1 cellular context compared by ENCODE assay signal in the genomic region with DNA sequence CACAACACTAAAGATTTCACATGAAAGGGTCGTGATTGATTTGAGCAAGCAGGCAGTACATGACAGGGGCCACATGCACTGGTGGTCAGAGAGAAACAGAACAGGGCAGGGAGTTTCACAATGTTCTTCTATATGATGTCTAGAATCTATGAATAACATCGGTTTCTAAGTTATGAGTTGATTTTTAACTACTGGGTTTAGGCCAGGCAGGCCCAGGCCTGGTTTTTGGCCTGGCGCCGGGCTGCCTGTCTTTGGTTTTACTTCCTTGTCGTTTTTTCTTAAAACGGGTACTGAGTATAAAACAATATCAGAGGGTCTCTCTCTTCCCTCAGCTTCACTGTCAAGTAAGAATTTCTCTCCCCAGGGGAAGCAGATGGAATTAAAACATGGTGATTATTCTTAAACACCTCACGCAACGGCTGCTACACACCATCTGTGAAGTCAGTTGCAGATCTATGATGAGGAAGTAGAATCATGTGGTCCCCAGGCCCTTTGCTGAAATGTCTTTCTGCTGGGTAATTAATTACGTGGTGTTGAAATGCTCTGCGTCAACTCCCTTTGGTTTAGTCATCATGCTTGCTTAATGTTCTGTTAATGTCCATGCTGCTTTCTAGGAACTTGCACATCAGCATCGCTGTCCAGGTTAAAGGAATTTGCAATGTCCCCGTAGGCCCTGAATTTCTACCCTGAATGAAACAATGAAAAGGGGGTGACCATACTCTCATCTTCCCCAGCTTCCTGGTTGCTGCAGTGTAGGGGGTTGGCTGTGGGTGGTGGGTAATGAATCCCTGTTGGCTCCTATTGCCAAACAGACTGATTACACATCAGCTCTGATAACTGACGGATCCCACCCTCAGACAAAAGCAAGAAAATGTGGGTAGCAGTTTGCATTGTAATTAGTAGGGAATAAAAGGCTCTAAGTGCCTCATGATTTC.
A peak's percentile ranks its signal among the peaks of the same experiment; 100 is the strongest.
TF ChIP-seq lines count a peak whose summit lies in the region.

No MANE protein-coding gene starts in this region.

TF ChIP-seq in K562, 482 proteins besides CTCF, POLR2A, EP300 and RAD21 (continued from another document and continues in another):
- TF ChIP-seq, protein P1, sequence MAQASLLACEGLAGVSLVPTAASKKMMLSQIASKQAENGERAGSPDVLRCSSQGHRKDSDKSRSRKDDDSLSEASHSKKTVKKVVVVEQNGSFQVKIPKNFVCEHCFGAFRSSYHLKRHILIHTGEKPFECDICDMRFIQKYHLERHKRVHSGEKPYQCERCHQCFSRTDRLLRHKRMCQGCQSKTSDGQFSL (CRISPR knock-in tag; IDR thresholded peaks at IDR 0.05): no peak
- TF ChIP-seq, protein P1 (tag; IDR thresholded peaks at IDR 0.05): 0 out of 4 replicates have a peak, but pooled peaks of 1 of the 2 experiments have one; percentile 42
- TF ChIP-seq SMARCA4 (IDR thresholded peaks at IDR 0.05) (peak; percentile 87; the same call in 1 of the 2 replicates), ZNF639 (CRISPR knock-in tag; conservative IDR thresholded peaks at IDR 0.05 in 1 of 2, IDR thresholded peaks at IDR 0.05 in 1 of 2) (peak in 1 of 2 experiments; percentile 88; a peak in 2 of 4 replicates), ZNF75A (CRISPR knock-in tag; IDR thresholded peaks at IDR 0.05) (0 out of 2 replicates have a peak, but pooled peaks have one; percentile 14), ELF2 (CRISPR knock-in tag; IDR thresholded peaks at IDR 0.05) (peak; percentile 53), C11orf30 (IDR thresholded peaks at IDR 0.05; ENCODE audit: low read depth) (peak; percentile 50; the same call in 1 of the 2 replicates), ATF4 (CRISPR knock-in tag; IDR thresholded peaks at IDR 0.05) (0 out of 2 replicates have a peak, but pooled peaks have one; percentile 48), RBM14 (IDR thresholded peaks at IDR 0.05; ENCODE audit: borderline replicate concordance, insufficient read depth, low read depth, low read length) (no peak), MTA2 (IDR thresholded peaks at IDR 0.05; ENCODE audit: low read depth) (no peak), MCM5 (IDR thresholded peaks at IDR 0.05; ENCODE audit: low read depth) (no peak), FOXK2 (conservative IDR thresholded peaks at IDR 0.05 in 1 of 2, IDR thresholded peaks at IDR 0.05 in 1 of 2; ENCODE audit: low read depth in 2 of 2) (peak in 1 of 2 experiments; percentile 82; a peak in 2 of 4 replicates), DACH1 (IDR thresholded peaks at IDR 0.05; ENCODE audit: partially characterized antibody) (no peak), SLC30A9 (CRISPR knock-in tag; IDR thresholded peaks at IDR 0.05) (no peak), SUPT5H (IDR thresholded peaks at IDR 0.05) (no peak), SOX6 (IDR thresholded peaks at IDR 0.05) (peak; percentile 72), TEAD2 (tag; IDR thresholded peaks at IDR 0.05) (peak; percentile 41; the same call in 1 of the 2 replicates), CEBPG (CRISPR knock-in tag; IDR thresholded peaks at IDR 0.05) (0 out of 2 replicates have a peak, but pooled peaks have one; percentile 47), CEBPG (tag; conservative IDR thresholded peaks at IDR 0.05 in 1 of 2, IDR thresholded peaks at IDR 0.05 in 1 of 2) (peak; percentile 98 to 99), NCOA6 (IDR thresholded peaks at IDR 0.05) (no peak), ZNF717 (CRISPR knock-in tag; IDR thresholded peaks at IDR 0.05) (no peak), CBFA2T3 (IDR thresholded peaks at IDR 0.05) (peak; percentile 41; the same call in 1 of the 2 replicates), USF2 (CRISPR knock-in tag; IDR thresholded peaks at IDR 0.05) (no peak), HES1 (IDR thresholded peaks at IDR 0.05; ENCODE audit: low read depth) (no peak), NR2C2 (CRISPR knock-in tag; IDR thresholded peaks at IDR 0.05) (no peak), NR2C2 (tag; IDR thresholded peaks at IDR 0.05) (peak; percentile 65), MEIS2 (IDR thresholded peaks at IDR 0.05; ENCODE audit: partially characterized antibody) (peak; percentile 99), NCOA4 (IDR thresholded peaks at IDR 0.05; ENCODE audit: partially characterized antibody) (no peak), FOXJ3 (CRISPR knock-in tag; IDR thresholded peaks at IDR 0.05) (no peak), ZNF766 (CRISPR knock-in tag; conservative IDR thresholded peaks at IDR 0.05) (peak; percentile 90), ZNF165 (CRISPR knock-in tag; IDR thresholded peaks at IDR 0.05; ENCODE audit: borderline replicate concordance) (no peak), POLR2H (tag; IDR thresholded peaks at IDR 0.05; ENCODE audit: low read depth) (peak; percentile 72), SMAD3 (CRISPR knock-in tag; conservative IDR thresholded peaks at IDR 0.05) (peak; percentile 36; the same call in 1 of the 2 replicates), NCOA1 (IDR thresholded peaks at IDR 0.05; ENCODE audit: low read depth) (peak; percentile 66; the same call in 1 of the 2 replicates), GABPA (tag; conservative IDR thresholded peaks at IDR 0.05; ENCODE audit: low read depth) (peak; percentile 70), U2AF2 (optimal IDR thresholded peaks at IDR 0.05; ENCODE audit: low read depth, low read length) (no peak), ZEB2 (IDR thresholded peaks at IDR 0.05) (peak; percentile 59; the same call in 1 of the 2 replicates), PRMT5 (CRISPR knock-in tag; IDR thresholded peaks at IDR 0.05) (no peak)
- TF ChIP-seq, protein P2, sequence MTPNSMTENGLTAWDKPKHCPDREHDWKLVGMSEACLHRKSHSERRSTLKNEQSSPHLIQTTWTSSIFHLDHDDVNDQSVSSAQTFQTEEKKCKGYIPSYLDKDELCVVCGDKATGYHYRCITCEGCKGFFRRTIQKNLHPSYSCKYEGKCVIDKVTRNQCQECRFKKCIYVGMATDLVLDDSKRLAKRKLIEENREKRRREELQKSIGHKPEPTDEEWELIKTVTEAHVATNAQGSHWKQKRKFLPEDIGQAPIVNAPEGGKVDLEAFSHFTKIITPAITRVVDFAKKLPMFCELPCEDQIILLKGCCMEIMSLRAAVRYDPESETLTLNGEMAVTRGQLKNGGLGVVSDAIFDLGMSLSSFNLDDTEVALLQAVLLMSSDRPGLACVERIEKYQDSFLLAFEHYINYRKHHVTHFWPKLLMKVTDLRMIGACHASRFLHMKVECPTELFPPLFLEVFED (CRISPR knock-in tag; conservative IDR thresholded peaks at IDR 0.05): 0 out of 2 replicates have a peak, but pooled peaks have one; percentile 14
- TF ChIP-seq, protein P3, sequence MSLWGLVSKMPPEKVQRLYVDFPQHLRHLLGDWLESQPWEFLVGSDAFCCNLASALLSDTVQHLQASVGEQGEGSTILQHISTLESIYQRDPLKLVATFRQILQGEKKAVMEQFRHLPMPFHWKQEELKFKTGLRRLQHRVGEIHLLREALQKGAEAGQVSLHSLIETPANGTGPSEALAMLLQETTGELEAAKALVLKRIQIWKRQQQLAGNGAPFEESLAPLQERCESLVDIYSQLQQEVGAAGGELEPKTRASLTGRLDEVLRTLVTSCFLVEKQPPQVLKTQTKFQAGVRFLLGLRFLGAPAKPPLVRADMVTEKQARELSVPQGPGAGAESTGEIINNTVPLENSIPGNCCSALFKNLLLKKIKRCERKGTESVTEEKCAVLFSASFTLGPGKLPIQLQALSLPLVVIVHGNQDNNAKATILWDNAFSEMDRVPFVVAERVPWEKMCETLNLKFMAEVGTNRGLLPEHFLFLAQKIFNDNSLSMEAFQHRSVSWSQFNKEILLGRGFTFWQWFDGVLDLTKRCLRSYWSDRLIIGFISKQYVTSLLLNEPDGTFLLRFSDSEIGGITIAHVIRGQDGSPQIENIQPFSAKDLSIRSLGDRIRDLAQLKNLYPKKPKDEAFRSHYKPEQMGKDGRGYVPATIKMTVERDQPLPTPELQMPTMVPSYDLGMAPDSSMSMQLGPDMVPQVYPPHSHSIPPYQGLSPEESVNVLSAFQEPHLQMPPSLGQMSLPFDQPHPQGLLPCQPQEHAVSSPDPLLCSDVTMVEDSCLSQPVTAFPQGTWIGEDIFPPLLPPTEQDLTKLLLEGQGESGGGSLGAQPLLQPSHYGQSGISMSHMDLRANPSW (CRISPR knock-in tag; IDR thresholded peaks at IDR 0.05): no peak
- TF ChIP-seq, protein P4, sequence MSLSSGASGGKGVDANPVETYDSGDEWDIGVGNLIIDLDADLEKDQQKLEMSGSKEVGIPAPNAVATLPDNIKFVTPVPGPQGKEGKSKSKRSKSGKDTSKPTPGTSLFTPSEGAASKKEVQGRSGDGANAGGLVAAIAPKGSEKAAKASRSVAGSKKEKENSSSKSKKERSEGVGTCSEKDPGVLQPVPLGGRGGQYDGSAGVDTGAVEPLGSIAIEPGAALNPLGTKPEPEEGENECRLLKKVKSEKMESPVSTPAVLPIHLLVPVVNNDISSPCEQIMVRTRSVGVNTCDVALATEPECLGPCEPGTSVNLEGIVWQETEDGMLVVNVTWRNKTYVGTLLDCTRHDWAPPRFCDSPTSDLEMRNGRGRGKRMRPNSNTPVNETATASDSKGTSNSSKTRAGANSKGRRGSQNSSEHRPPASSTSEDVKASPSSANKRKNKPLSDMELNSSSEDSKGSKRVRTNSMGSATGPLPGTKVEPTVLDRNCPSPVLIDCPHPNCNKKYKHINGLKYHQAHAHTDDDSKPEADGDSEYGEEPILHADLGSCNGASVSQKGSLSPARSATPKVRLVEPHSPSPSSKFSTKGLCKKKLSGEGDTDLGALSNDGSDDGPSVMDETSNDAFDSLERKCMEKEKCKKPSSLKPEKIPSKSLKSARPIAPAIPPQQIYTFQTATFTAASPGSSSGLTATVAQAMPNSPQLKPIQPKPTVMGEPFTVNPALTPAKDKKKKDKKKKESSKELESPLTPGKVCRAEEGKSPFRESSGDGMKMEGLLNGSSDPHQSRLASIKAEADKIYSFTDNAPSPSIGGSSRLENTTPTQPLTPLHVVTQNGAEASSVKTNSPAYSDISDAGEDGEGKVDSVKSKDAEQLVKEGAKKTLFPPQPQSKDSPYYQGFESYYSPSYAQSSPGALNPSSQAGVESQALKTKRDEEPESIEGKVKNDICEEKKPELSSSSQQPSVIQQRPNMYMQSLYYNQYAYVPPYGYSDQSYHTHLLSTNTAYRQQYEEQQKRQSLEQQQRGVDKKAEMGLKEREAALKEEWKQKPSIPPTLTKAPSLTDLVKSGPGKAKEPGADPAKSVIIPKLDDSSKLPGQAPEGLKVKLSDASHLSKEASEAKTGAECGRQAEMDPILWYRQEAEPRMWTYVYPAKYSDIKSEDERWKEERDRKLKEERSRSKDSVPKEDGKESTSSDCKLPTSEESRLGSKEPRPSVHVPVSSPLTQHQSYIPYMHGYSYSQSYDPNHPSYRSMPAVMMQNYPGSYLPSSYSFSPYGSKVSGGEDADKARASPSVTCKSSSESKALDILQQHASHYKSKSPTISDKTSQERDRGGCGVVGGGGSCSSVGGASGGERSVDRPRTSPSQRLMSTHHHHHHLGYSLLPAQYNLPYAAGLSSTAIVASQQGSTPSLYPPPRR (CRISPR knock-in tag; IDR thresholded peaks at IDR 0.05; ENCODE audit: borderline replicate concordance): no peak
